In genomic region chr11:60973699-60974098, GRCh38 we compare ENCODE assay signal across 14 cellular contexts. TPM values are rescaled to one million over a fixed set of nuclear protein-coding genes. Genes with fewer than 3 reads are reported as not detected.
DNase-seq lines count a peak whose midpoint lies in the region; ATAC-seq and TF ChIP-seq lines count a peak whose summit lies in the region.
"Had no signal": no experiment of that assay in that cellular context is flagged by ENCODE, and none has a peak within 500 bp of the region (broad histone marks: within the 10 kb centered on the region; RNA-seq: fewer than 3 reads in every experiment).

No MANE protein-coding gene starts in this region.

- H3K9me3 Mint-ChIP-seq in activated naive CD4-positive, alpha-beta T cell treated with anti-CD3 and anti-CD28 coated beads, Interleukin-2, amount 50 U/mL, for 24 hours = no peaks in the 10 kb centered on the region
- no peaks in the 10 kb centered on the region for H3K9me3 Mint-ChIP-seq in memory B cell

- H3K4me3 Mint-ChIP-seq in activated naive CD4-positive, alpha-beta T cell treated with anti-CD3 and anti-CD28 coated beads, Interleukin-2, amount 50 U/mL, for 24 hours = peak overlapping the region; percentile 99
- no peak overlapping the region for H3K4me3 Mint-ChIP-seq in memory B cell

- no peak for TF ChIP-seq CTCF in upper lobe of right lung (IDR thresholded peaks at IDR 0.05)

- H3K9me3 ChIP-seq in upper lobe of right lung = no peaks in the 10 kb centered on the region
- H3K9me3 ChIP-seq: left lung, prostate gland, SK-N-SH had no signal

- peaks cover 6% of the 10 kb centered on the region for H3K4me1 ChIP-seq in upper lobe of right lung
- H3K4me1 ChIP-seq: prostate gland had no signal

- ATAC-seq in memory B cell (ENCODE audit: low read depth) (no peak), upper lobe of right lung (no peak)
- ATAC-seq: left lung had no signal

- H3K27ac Mint-ChIP-seq in activated naive CD4-positive, alpha-beta T cell treated with anti-CD3 and anti-CD28 coated beads, Interleukin-2, amount 50 U/mL, for 24 hours = peak overlapping the region; percentile 99
- peak overlapping the region; percentile 64 for H3K27ac Mint-ChIP-seq in memory B cell

- H3K36me3 ChIP-seq in upper lobe of right lung = no peaks in the 10 kb centered on the region
- H3K36me3 ChIP-seq: left lung, prostate gland had no signal

- H3K27me3 ChIP-seq in upper lobe of right lung = no peaks in the 10 kb centered on the region

- peaks cover 47% of the 10 kb centered on the region for H3K4me1 Mint-ChIP-seq in activated naive CD4-positive, alpha-beta T cell treated with anti-CD3 and anti-CD28 coated beads, Interleukin-2, amount 50 U/mL, for 24 hours
- H3K4me1 Mint-ChIP-seq in memory B cell = peaks cover 27% of the 10 kb centered on the region

- no peaks in the 10 kb centered on the region for H3K27me3 Mint-ChIP-seq in activated naive CD4-positive, alpha-beta T cell treated with anti-CD3 and anti-CD28 coated beads, Interleukin-2, amount 50 U/mL, for 24 hours
- H3K27me3 Mint-ChIP-seq in memory B cell = no peaks in the 10 kb centered on the region

- no peak overlapping the region for H3K27ac ChIP-seq in upper lobe of right lung
- H3K27ac ChIP-seq: GM23248, left lung, prostate gland had no signal

- no peak for DNase-seq in activated naive CD4-positive, alpha-beta T cell (lab: John Stamatoyannopoulos, UW)
- peak; percentile 65 to 66 for DNase-seq in activated T-cell treated with anti-CD3 and anti-CD28 coated beads, Interleukin-2, amount 50 U/mL, for 48 hours
- DNase-seq in memory B cell (ENCODE audit: low spot score in 2 of 2) (no peak), upper lobe of right lung (no peak), NCI-H1694 treated with DMSO at 0.1 percent for 48 hours (lab: John Stamatoyannopoulos, UW) (no peak), NCI-H524 (lab: John Stamatoyannopoulos, UW) (no peak), NCI-H146 treated with DMSO at 0.1 percent for 48 hours (lab: John Stamatoyannopoulos, UW; ENCODE audit: unreplicated experiment) (no peak)
- DNase-seq: cerebellar nuclear complex, GM23248, left lung, SK-N-SH had no signal

- intact Hi-C loops in upper lobe of right lung (cut with DNase I) = no loop called here

- peaks cover 47% of the 10 kb centered on the region for H3K36me3 Mint-ChIP-seq in activated naive CD4-positive, alpha-beta T cell treated with anti-CD3 and anti-CD28 coated beads, Interleukin-2, amount 50 U/mL, for 24 hours
- no peaks in the 10 kb centered on the region for H3K36me3 Mint-ChIP-seq in memory B cell

- H3K4me3 ChIP-seq in upper lobe of right lung = peak overlapping the region; percentile 36
- H3K4me3 ChIP-seq: GM23248, prostate gland had no signal

RNA-seq across cellular contexts. Expression of gene CD6, which starts 2.2 kb away (rescaled TPM):
- total RNA-seq in upper lobe of right lung = 3.9 TPM
- total RNA-seq: fibroblast of villous mesenchyme, GM23248 had no signal

RNA-seq across cellular contexts. Expression of gene SLC15A3, which starts 21.7 kb away (rescaled TPM):
- 139 TPM for total RNA-seq in upper lobe of right lung

RNA-seq across cellular contexts. Expression of gene TMEM132A, which starts 49.4 kb away (rescaled TPM):
- 18.4 TPM for total RNA-seq in upper lobe of right lung

RNA-seq across cellular contexts. Expression of gene TMEM109, which starts 59.7 kb away (rescaled TPM):
- 156 TPM for total RNA-seq in upper lobe of right lung

Comparison
In these comparisons a context has a peak if more than half of its experiments do, and no peak if none do; other contexts are left out.
1. DNase-seq: peak in activated T-cell treated with anti-CD3 and anti-CD28 coated beads, Interleukin-2, amount 50 U/mL, for 48 hours (2 of 2); none in activated naive CD4-positive, alpha-beta T cell (0 of 4), memory B cell (0 of 2), upper lobe of right lung (single experiment), NCI-H1694 treated with DMSO at 0.1 percent for 48 hours (single experiment), NCI-H524 (0 of 2) and NCI-H146 treated with DMSO at 0.1 percent for 48 hours (single experiment).